Comparison of ENCODE assay signal across 8 cellular contexts in the genomic region with DNA sequence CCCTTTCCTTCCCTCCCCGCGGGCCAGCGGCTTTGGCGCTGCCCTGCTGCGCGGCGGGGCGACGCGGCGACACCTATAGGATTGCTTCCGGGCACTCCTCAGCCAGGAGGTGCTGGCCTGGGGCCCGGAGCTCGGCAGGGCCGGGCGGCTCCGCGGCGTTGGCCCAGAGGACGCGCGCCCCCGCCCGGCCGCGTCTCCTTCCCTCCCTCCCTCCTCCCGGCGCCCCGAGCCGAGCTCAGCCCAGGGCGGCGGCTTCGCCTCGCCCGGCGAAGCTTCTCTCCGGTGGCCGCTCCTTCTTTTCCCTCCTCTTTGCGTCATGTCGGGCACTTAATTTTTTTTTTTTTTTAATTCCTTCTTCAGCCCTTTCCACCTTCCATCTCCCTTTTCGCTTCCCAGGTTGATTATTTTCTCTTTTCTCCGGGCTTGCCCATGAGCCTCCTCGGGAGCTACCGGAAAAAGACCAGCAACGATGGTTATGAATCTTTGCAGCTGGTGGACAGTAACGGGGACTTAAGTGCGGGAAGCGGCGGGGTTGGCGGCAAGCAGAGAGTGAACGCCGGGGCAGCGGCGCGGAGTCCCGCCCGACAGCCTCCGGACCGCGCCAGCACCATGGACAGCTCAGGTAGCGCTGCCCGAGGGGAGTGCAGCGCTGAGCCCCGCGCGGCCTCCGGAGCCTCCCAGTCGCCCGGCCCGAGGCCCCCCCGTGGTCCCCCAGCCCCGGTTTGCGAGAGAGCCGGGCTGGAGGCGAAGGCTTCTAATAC. TPM values are rescaled to one million over a fixed set of nuclear protein-coding genes. Genes with fewer than 3 reads are reported as not detected.
DNase-seq lines count a peak whose midpoint lies in the region; ATAC-seq and TF ChIP-seq lines count a peak whose summit lies in the region.

DNAJC6 (plus strand) TSS at position 227 of the 761 bp plus-strand sequence; CDS start at position 430, 203 bp downstream.

- H3K79me2 ChIP-seq in neural progenitor cell (ENCODE audit: low read depth): no peaks in the 10 kb centered on the region

- H3K9me3 Mint-ChIP-seq in activated naive CD4-positive, alpha-beta T cell treated with anti-CD3 and anti-CD28 coated beads, Interleukin-2, amount 50 U/mL, for 24 hours: peaks cover 4% of the 10 kb centered on the region
- no peaks in the 10 kb centered on the region for H3K9me3 Mint-ChIP-seq in neural progenitor cell

- no peaks in the 10 kb centered on the region for H3K9me3 ChIP-seq in neural progenitor cell (ENCODE audit: low read depth)
- H3K9me3 ChIP-seq in suprapubic skin: no peaks in the 10 kb centered on the region

- H3K4me2 ChIP-seq in neural progenitor cell: peak within 1 kb of the TSS; percentile 88

- peaks cover 5% of the 10 kb centered on the region for H3K36me3 Mint-ChIP-seq in activated naive CD4-positive, alpha-beta T cell treated with anti-CD3 and anti-CD28 coated beads, Interleukin-2, amount 50 U/mL, for 24 hours
- no peaks in the 10 kb centered on the region for H3K36me3 Mint-ChIP-seq in neural progenitor cell

- peak; percentile 89 for DNase-seq in GM03348 (ENCODE audit: low spot score)
- peak; percentile 69 for DNase-seq in HuH-7 (ENCODE audit: low spot score)
- peak; percentile 32 for DNase-seq in SK-MEL-5 (ENCODE audit: low read depth, low spot score)
- DNase-seq in germinal center (ENCODE audit: low spot score): peak; percentile 30
- DNase-seq in neural progenitor cell (ENCODE audit: low spot score): peak; percentile 97
- peak in 1 of 2 donors; percentile 76 for DNase-seq in suprapubic skin (ENCODE audit: low spot score in 2 of 2)

- peaks cover 11% of the 10 kb centered on the region for H3K4me1 Mint-ChIP-seq in activated naive CD4-positive, alpha-beta T cell treated with anti-CD3 and anti-CD28 coated beads, Interleukin-2, amount 50 U/mL, for 24 hours
- peaks cover 12% of the 10 kb centered on the region for H3K4me1 Mint-ChIP-seq in neural progenitor cell

- H3K27me3 Mint-ChIP-seq in activated naive CD4-positive, alpha-beta T cell treated with anti-CD3 and anti-CD28 coated beads, Interleukin-2, amount 50 U/mL, for 24 hours: peaks cover 45% of the 10 kb centered on the region
- H3K27me3 Mint-ChIP-seq in neural progenitor cell (ENCODE audit: insufficient read depth, low read depth): peaks cover 18% of the 10 kb centered on the region

- peaks cover 30% of the 10 kb centered on the region for H4K20me1 ChIP-seq in neural progenitor cell (ENCODE audit: low read depth)

- H3K4me1 ChIP-seq in neural progenitor cell: peaks cover 8% of the 10 kb centered on the region
- peaks cover 17% of the 10 kb centered on the region for H3K4me1 ChIP-seq in suprapubic skin

- TF ChIP-seq CTCF in neural progenitor cell (IDR thresholded peaks at IDR 0.05) (peak; percentile 14), suprapubic skin (IDR thresholded peaks at IDR 0.05) (no peak)

- 3% methylated on average over 74 of the region's 75 CpGs for WGBS in suprapubic skin

- no peak for TF ChIP-seq EP300 in suprapubic skin (IDR thresholded peaks at IDR 0.05)

- in situ Hi-C loops in SK-MEL-5 (cut with HindIII; ENCODE audit: low pct_unique_long_range_greater_than_20kb, low sequenced_read_pairs): no loop called here

- peak within 1 kb of the TSS; percentile 65 for H2AFZ ChIP-seq in neural progenitor cell (replicated peaks)

- TF ChIP-seq POLR2A in suprapubic skin (IDR thresholded peaks at IDR 0.05): no peak

- H3K27me3 ChIP-seq in neural progenitor cell (peaks cover 20% of the 10 kb centered on the region), suprapubic skin (peaks cover 26% of the 10 kb centered on the region)

- no peak within 1 kb of the TSS for H3K27ac ChIP-seq in neural progenitor cell
- H3K27ac ChIP-seq in suprapubic skin: no peak within 1 kb of the TSS

- no peak within 1 kb of the TSS for H3K27ac Mint-ChIP-seq in activated naive CD4-positive, alpha-beta T cell treated with anti-CD3 and anti-CD28 coated beads, Interleukin-2, amount 50 U/mL, for 24 hours
- no peak within 1 kb of the TSS for H3K27ac Mint-ChIP-seq in neural progenitor cell

- H3K4me3 Mint-ChIP-seq in activated naive CD4-positive, alpha-beta T cell treated with anti-CD3 and anti-CD28 coated beads, Interleukin-2, amount 50 U/mL, for 24 hours: peak within 1 kb of the TSS; percentile 60
- H3K4me3 Mint-ChIP-seq in neural progenitor cell: peak within 1 kb of the TSS; percentile 89

- peak within 1 kb of the TSS; percentile 59 for H3K4me3 ChIP-seq in neural progenitor cell
- peak within 1 kb of the TSS; percentile 54 for H3K4me3 ChIP-seq in suprapubic skin

- H3K9ac ChIP-seq in neural progenitor cell: no peak within 1 kb of the TSS

- peaks cover 29% of the 10 kb centered on the region for H3F3A ChIP-seq in neural progenitor cell (ENCODE audit: low read depth)

- no peaks in the 10 kb centered on the region for H3K36me3 ChIP-seq in neural progenitor cell
- no peaks in the 10 kb centered on the region for H3K36me3 ChIP-seq in suprapubic skin

- ATAC-seq in HG02870 (IDR thresholded peaks at IDR 0.05; ENCODE audit: unreplicated experiment): no peak

RNA-seq across cellular contexts. Expression of gene DNAJC6, which starts in this region (rescaled TPM):
- total RNA-seq in SK-MEL-5 (2014; rRNA removed; shearing (Covaris generic)): 0.40 and 0.93 TPM in 2 replicates
- polyA plus RNA-seq in SK-MEL-5 (2015; cell fraction: cytosol; rRNA removed): 0.14 and 2.5 TPM in 2 replicates
- polyA plus RNA-seq in SK-MEL-5 (2015; cell fraction: nucleus; rRNA removed): 0.11 and 0.30 TPM in 2 replicates
- total RNA-seq in neural progenitor cell (ENCODE audit: low replicate concordance) (13.0 and 21.9 TPM in 2 replicates), suprapubic skin (1 to 10 TPM; 1.7 to 3.8 (median 3.5) TPM)
